23 cellular contexts compared by ENCODE assay signal in the genomic region with DNA sequence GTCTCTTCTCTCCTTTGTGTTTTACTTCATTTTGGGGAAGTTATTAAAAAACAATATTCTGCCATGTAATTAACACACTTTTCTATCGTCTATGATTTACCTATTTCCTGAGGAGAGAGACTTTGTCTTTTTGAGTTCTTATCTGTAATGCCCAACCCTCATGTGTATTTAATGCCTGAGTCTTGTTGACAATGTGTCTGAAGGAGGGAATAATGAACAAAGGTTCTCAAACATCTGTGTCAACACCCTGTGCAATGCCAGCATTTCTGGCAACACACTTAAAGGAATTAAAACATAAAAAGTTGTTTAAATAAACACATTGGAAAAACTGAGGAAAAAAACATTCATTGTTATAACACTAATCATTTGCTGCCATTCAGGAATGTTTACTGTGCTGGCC.
"Had no signal": no experiment of that assay in that cellular context is flagged by ENCODE, and none has a peak within 500 bp of the region (broad histone marks: within the 10 kb centered on the region; RNA-seq: fewer than 3 reads in every experiment).

No MANE protein-coding gene starts in this region.

- DNase-seq: activated CD4-positive, alpha-beta T cell treated with anti-CD3 and anti-CD28 coated beads for 36 hours; activated CD4-positive, CD25-positive, alpha-beta regulatory T cell; activated CD8-positive, alpha-beta memory T cell treated with anti-CD3 and anti-CD28 coated beads, Interleukin-2, amount 10 ng/mL, durations not matched to agents 7 days and 5 days; activated CD8-positive, alpha-beta T cell treated with anti-CD3 and anti-CD28 coated beads, Interleukin-2, amount 10 ng/mL, durations not matched to agents 7 days and 5 days; activated naive CD4-positive, alpha-beta T cell treated with Interleukin-2 at 50 U/mL for 16 hours; activated T-cell treated with anti-CD3 and anti-CD28 coated beads, Interleukin-2, amount 50 U/mL, for 72 hours; anterior cingulate cortex; cerebellar nuclear complex; colonic mucosa; effector CD8-positive, alpha-beta T cell; gastrocnemius medialis; glutamatergic neuron; hippocampal formation; kidney; naive thymus-derived CD4-positive, alpha-beta T cell; ovary; retina; spleen; stimulated activated naive CD4-positive, alpha-beta T cell; tibial artery; upper lobe of right lung had no signal

- H3K4me3 ChIP-seq: colonic mucosa, gastrocnemius medialis, ovary, prostate gland, spleen, suprapubic skin, tibial artery, upper lobe of right lung had no signal

- H3K27ac ChIP-seq: colonic mucosa, gastrocnemius medialis, ovary, prostate gland, spleen, suprapubic skin, tibial artery, upper lobe of right lung had no signal

- H3K27me3 ChIP-seq: colonic mucosa, gastrocnemius medialis, ovary, spleen, suprapubic skin, tibial artery, upper lobe of right lung had no signal

- H3K4me1 ChIP-seq: colonic mucosa, gastrocnemius medialis, prostate gland, spleen, suprapubic skin, tibial artery, upper lobe of right lung had no signal

- H3K36me3 ChIP-seq: colonic mucosa, gastrocnemius medialis, ovary, prostate gland, spleen, suprapubic skin, tibial artery, upper lobe of right lung had no signal

- FAIRE-seq: kidney had no signal

- H3K9me3 ChIP-seq: colonic mucosa, ovary, prostate gland had no signal

- ATAC-seq: activated CD4-positive, alpha-beta T cell treated with anti-CD3 and anti-CD28 coated beads for 36 hours; activated CD8-positive, alpha-beta memory T cell treated with anti-CD3 and anti-CD28 coated beads, Interleukin-2, amount 10 ng/mL, durations not matched to agents 7 days and 5 days; activated CD8-positive, alpha-beta T cell treated with anti-CD3 and anti-CD28 coated beads, Interleukin-2, amount 10 ng/mL, durations not matched to agents 7 days and 5 days; activated T-cell treated with anti-CD3 and anti-CD28 coated beads, Interleukin-2, amount 50 U/mL, for 72 hours; gastrocnemius medialis; naive thymus-derived CD4-positive, alpha-beta T cell; upper lobe of right lung had no signal
